Comparison of ENCODE assay signal across 8 cellular contexts in genomic region chr12:49188205-49188915, GRCh38. TPM values are rescaled to one million over a fixed set of nuclear protein-coding genes. Genes with fewer than 3 reads are reported as not detected.
DNase-seq lines count a peak whose midpoint lies in the region; ATAC-seq and TF ChIP-seq lines count a peak whose summit lies in the region.

No MANE protein-coding gene starts in this region.

- DNase-seq in DMS153 (lab: John Stamatoyannopoulos, UW) = peak; percentile 9
- DNase-seq in SK-MEL-5 (ENCODE audit: low read depth, low spot score) = peak; percentile 76
- DNase-seq in Right ventricle myocardium inferior (ENCODE audit: missing footprints) = peak; percentile 94
- DNase-seq in thyroid gland = peak; percentile 61 to 64

- H3K79me2 ChIP-seq in parathyroid adenoma = peaks cover 3% of the 10 kb centered on the region

- H3K36me3 Mint-ChIP-seq in activated naive CD4-positive, alpha-beta T cell treated with anti-CD3 and anti-CD28 coated beads, Interleukin-2, amount 50 U/mL, for 24 hours = peaks cover 9% of the 10 kb centered on the region

- H3K4me1 Mint-ChIP-seq in activated naive CD4-positive, alpha-beta T cell treated with anti-CD3 and anti-CD28 coated beads, Interleukin-2, amount 50 U/mL, for 24 hours = peaks cover 19% of the 10 kb centered on the region

- H3K36me3 ChIP-seq in HUES48 (ENCODE audit: control insufficient read depth, insufficient read depth, low read length) (peaks cover 26% of the 10 kb centered on the region), parathyroid adenoma (ENCODE audit: control insufficient read depth, insufficient read depth, low read length) (no peaks in the 10 kb centered on the region), thyroid gland (no peaks in the 10 kb centered on the region)

- H3K4me3 ChIP-seq in HUES48 (ENCODE audit: low read depth, low read length) (peak overlapping the region; percentile 88), parathyroid adenoma (ENCODE audit: low read depth, low read length) (peak overlapping the region; percentile 93), thyroid gland (replicated peaks in 1 of 3) (peak overlapping the region; percentile 63 to 82 (median 70))

- H2AFZ ChIP-seq in parathyroid adenoma = peak overlapping the region; percentile 98

- H3K9me3 Mint-ChIP-seq in activated naive CD4-positive, alpha-beta T cell treated with anti-CD3 and anti-CD28 coated beads, Interleukin-2, amount 50 U/mL, for 24 hours = no peaks in the 10 kb centered on the region

- H3K4me2 ChIP-seq in parathyroid adenoma (ENCODE audit: low read length) = peak overlapping the region; percentile 85

- peak in 1 of 2 donors; percentile 25 for TF ChIP-seq POLR2A in thyroid gland (IDR thresholded peaks at IDR 0.05)

- H3K4me3 Mint-ChIP-seq in activated naive CD4-positive, alpha-beta T cell treated with anti-CD3 and anti-CD28 coated beads, Interleukin-2, amount 50 U/mL, for 24 hours = peak overlapping the region; percentile 92

- WGBS in thyroid gland, 2 donors = 0% methylated on average over 24 to 30 of the region's 52 CpGs

- ATAC-seq in GM21390 (IDR thresholded peaks at IDR 0.05; ENCODE audit: unreplicated experiment) (peak; percentile 51), Right ventricle myocardium inferior (peak; percentile 88)

- H3K9ac ChIP-seq in HUES48 (ENCODE audit: low read depth, low read length) (peak overlapping the region; percentile 82), parathyroid adenoma (peak overlapping the region; percentile 98)

- TF ChIP-seq CTCF in parathyroid adenoma (IDR thresholded peaks at IDR 0.05) = no peak
- no peak for TF ChIP-seq CTCF in thyroid gland (IDR thresholded peaks at IDR 0.05)

- H3K4me1 ChIP-seq in HUES48 (ENCODE audit: control insufficient read depth, insufficient read depth, low read length) = peaks cover 7% of the 10 kb centered on the region; the same call in 1 of the 2 replicates
- no peaks in the 10 kb centered on the region for H3K4me1 ChIP-seq in parathyroid adenoma
- no peaks in the 10 kb centered on the region for H3K4me1 ChIP-seq in thyroid gland

- intact Hi-C loops in Right ventricle myocardium inferior (cut with DNase I) = loop anchor here (1.0 kb wide), 2 partner anchors 46 to 58 kb away; no protein-coding TSS in a partner anchor
- intact Hi-C loops in thyroid gland (cut with DNase I) = no loop called here

- H3K9me3 ChIP-seq in HUES48 (ENCODE audit: control insufficient read depth, insufficient read depth, low read length) (no peaks in the 10 kb centered on the region), parathyroid adenoma (ENCODE audit: control insufficient read depth, low read length) (no peaks in the 10 kb centered on the region), thyroid gland (no peaks in the 10 kb centered on the region)

- in situ Hi-C loops in SK-MEL-5 (cut with HindIII; ENCODE audit: low pct_unique_long_range_greater_than_20kb, low sequenced_read_pairs) = no loop called here

- H3K27me3 ChIP-seq in HUES48 (ENCODE audit: control insufficient read depth, insufficient read depth, low read length) (no peaks in the 10 kb centered on the region), parathyroid adenoma (ENCODE audit: control insufficient read depth, insufficient read depth, low read length) (no peaks in the 10 kb centered on the region), thyroid gland (no peaks in the 10 kb centered on the region)

- H3K27ac Mint-ChIP-seq in activated naive CD4-positive, alpha-beta T cell treated with anti-CD3 and anti-CD28 coated beads, Interleukin-2, amount 50 U/mL, for 24 hours = peak overlapping the region; percentile 94

- H3K27ac ChIP-seq in HUES48 (ENCODE audit: low read depth, low read length) = peak overlapping the region; percentile 96
- H3K27ac ChIP-seq in parathyroid adenoma = peak overlapping the region; percentile 98
- H3K27ac ChIP-seq in thyroid gland = peak overlapping the region; percentile 80 to 96 (median 95)

- no peaks in the 10 kb centered on the region for H3K27me3 Mint-ChIP-seq in activated naive CD4-positive, alpha-beta T cell treated with anti-CD3 and anti-CD28 coated beads, Interleukin-2, amount 50 U/mL, for 24 hours

RNA-seq across cellular contexts. Expression of gene TUBA1A, which starts 0.5 kb away (rescaled TPM):
- 147 and 170 TPM in 2 replicates for total RNA-seq in SK-MEL-5 (2014; rRNA removed; shearing (Covaris generic))
- polyA plus RNA-seq in SK-MEL-5 (2015; cell fraction: cytosol; rRNA removed) = 162 and 192 TPM in 2 replicates
- polyA plus RNA-seq in SK-MEL-5 (2015; cell fraction: nucleus; rRNA removed) = 59.3 and 74.0 TPM in 2 replicates
- total RNA-seq in Right ventricle myocardium inferior (135 TPM), thyroid gland (10 to 100 TPM; 24.6 to 64.4 (median 32.1) TPM)

RNA-seq across cellular contexts. Expression of gene TUBA1B, which starts 57.2 kb away (rescaled TPM):
- 1,958 and 1,976 TPM in 2 replicates for total RNA-seq in SK-MEL-5 (2014; rRNA removed; shearing (Covaris generic))
- 2,389 and 2,410 TPM in 2 replicates for polyA plus RNA-seq in SK-MEL-5 (2015; cell fraction: cytosol; rRNA removed)
- polyA plus RNA-seq in SK-MEL-5 (2015; cell fraction: nucleus; rRNA removed) = 508 and 518 TPM in 2 replicates
- total RNA-seq in Right ventricle myocardium inferior (510 TPM), thyroid gland (100 to 1,000 TPM; 284 to 653 (median 477) TPM)

Comparison
In these comparisons a context has a peak if more than half of its experiments do, and no peak if none do; other contexts are left out.
1. Peak in every context shown above with its lines: DNase-seq, ATAC-seq, H3K4me3 ChIP-seq and H3K27ac ChIP-seq.
2. DNase-seq: peak in every context shown above with its lines; median percentile 94 in Right ventricle myocardium inferior; 76 in SK-MEL-5; 62 in thyroid gland; 9 in DMS153.